1 cellular context compared by ENCODE assay signal in the genomic region with DNA sequence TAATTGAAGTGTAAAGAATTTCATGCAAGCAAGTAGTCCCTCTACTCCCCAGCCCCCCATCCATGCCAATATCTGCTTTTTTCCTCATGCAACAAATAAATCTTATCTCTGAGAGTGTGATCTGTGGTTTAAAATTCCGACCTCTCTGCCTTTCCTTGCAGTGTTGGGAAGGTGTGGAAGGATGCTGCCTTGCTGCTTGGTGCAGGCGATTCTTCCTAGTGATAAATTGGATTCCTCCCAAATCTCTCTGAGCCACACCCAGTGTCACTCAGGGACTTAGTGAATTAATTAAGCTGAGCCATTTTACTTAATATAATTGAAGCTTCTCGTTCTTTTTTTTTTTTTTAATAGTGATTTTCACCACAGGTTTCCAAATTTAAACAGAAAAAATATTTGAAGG.
TF ChIP-seq lines count a peak whose summit lies in the region.

No MANE protein-coding gene starts in this region.

TF ChIP-seq in WTC11, 78 proteins besides CTCF, POLR2A, EP300 and RAD21 (continued from another document):
- TF ChIP-seq MLX (CRISPR knock-in tag; IDR thresholded peaks at IDR 0.05) (no peak), ELF4 (CRISPR knock-in tag; IDR thresholded peaks at IDR 0.05; ENCODE audit: low read depth) (no peak), ATF2 (CRISPR knock-in tag; IDR thresholded peaks at IDR 0.05; ENCODE audit: borderline replicate concordance, low read depth) (no peak), FOXJ3 (CRISPR knock-in tag; IDR thresholded peaks at IDR 0.05; ENCODE audit: borderline replicate concordance) (no peak), FOXK1 (CRISPR knock-in tag; IDR thresholded peaks at IDR 0.05) (no peak), ETV6 (CRISPR knock-in tag; IDR thresholded peaks at IDR 0.05) (no peak), TEAD4 (CRISPR knock-in tag; IDR thresholded peaks at IDR 0.05) (no peak), HMGA2 (CRISPR knock-in tag; IDR thresholded peaks at IDR 0.05) (no peak), USF1 (CRISPR knock-in tag; IDR thresholded peaks at IDR 0.05) (no peak), NFE2L1 (CRISPR knock-in tag; IDR thresholded peaks at IDR 0.05) (no peak)
- TF ChIP-seq, protein P1, sequence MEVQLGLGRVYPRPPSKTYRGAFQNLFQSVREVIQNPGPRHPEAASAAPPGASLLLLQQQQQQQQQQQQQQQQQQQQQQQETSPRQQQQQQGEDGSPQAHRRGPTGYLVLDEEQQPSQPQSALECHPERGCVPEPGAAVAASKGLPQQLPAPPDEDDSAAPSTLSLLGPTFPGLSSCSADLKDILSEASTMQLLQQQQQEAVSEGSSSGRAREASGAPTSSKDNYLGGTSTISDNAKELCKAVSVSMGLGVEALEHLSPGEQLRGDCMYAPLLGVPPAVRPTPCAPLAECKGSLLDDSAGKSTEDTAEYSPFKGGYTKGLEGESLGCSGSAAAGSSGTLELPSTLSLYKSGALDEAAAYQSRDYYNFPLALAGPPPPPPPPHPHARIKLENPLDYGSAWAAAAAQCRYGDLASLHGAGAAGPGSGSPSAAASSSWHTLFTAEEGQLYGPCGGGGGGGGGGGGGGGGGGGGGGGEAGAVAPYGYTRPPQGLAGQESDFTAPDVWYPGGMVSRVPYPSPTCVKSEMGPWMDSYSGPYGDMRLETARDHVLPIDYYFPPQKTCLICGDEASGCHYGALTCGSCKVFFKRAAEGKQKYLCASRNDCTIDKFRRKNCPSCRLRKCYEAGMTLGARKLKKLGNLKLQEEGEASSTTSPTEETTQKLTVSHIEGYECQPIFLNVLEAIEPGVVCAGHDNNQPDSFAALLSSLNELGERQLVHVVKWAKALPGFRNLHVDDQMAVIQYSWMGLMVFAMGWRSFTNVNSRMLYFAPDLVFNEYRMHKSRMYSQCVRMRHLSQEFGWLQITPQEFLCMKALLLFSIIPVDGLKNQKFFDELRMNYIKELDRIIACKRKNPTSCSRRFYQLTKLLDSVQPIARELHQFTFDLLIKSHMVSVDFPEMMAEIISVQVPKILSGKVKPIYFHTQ (CRISPR knock-in tag; IDR thresholded peaks at IDR 0.05), result no peak
- TF ChIP-seq, protein P2, sequence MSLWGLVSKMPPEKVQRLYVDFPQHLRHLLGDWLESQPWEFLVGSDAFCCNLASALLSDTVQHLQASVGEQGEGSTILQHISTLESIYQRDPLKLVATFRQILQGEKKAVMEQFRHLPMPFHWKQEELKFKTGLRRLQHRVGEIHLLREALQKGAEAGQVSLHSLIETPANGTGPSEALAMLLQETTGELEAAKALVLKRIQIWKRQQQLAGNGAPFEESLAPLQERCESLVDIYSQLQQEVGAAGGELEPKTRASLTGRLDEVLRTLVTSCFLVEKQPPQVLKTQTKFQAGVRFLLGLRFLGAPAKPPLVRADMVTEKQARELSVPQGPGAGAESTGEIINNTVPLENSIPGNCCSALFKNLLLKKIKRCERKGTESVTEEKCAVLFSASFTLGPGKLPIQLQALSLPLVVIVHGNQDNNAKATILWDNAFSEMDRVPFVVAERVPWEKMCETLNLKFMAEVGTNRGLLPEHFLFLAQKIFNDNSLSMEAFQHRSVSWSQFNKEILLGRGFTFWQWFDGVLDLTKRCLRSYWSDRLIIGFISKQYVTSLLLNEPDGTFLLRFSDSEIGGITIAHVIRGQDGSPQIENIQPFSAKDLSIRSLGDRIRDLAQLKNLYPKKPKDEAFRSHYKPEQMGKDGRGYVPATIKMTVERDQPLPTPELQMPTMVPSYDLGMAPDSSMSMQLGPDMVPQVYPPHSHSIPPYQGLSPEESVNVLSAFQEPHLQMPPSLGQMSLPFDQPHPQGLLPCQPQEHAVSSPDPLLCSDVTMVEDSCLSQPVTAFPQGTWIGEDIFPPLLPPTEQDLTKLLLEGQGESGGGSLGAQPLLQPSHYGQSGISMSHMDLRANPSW (CRISPR knock-in tag; conservative IDR thresholded peaks at IDR 0.05; ENCODE audit: low read depth), result no peak
TF ChIP-seq in WTC11: peak in this region for 0.
